Comparison of ENCODE assay signal across 7 cellular contexts in genomic region chr1:234373064-234373937, GRCh38.
DNase-seq lines count a peak whose midpoint lies in the region; ATAC-seq lines count a peak whose summit lies in the region.

Gene COA6, plus strand, starts transcription at chr1:234373456. Its CDS starts 11 bp downstream, at chr1:234373467.

- DNase-seq in NCI-H2081 (lab: John Stamatoyannopoulos, UW) (peak; percentile 97), T1000 (lab: John Stamatoyannopoulos, UW) (peak; percentile 85), astrocyte of the hippocampus (ENCODE audit: low read depth, low spot score) (peak; percentile 97), hippocampal formation (lab: John Stamatoyannopoulos, UW) (peak; percentile 86 to 92), retina (peak; percentile 98)

- ATAC-seq in GM18511 (IDR thresholded peaks at IDR 0.05; ENCODE audit: unreplicated experiment) (peak; percentile 94), HG03025 (IDR thresholded peaks at IDR 0.05; ENCODE audit: low FRiP score, unreplicated experiment) (peak; percentile 96)

Comparison
In these comparisons a context has a peak if more than half of its experiments do, and no peak if none do; other contexts are left out.
1. Peak in every context shown above with its lines: DNase-seq and ATAC-seq.